In the genomic region with DNA sequence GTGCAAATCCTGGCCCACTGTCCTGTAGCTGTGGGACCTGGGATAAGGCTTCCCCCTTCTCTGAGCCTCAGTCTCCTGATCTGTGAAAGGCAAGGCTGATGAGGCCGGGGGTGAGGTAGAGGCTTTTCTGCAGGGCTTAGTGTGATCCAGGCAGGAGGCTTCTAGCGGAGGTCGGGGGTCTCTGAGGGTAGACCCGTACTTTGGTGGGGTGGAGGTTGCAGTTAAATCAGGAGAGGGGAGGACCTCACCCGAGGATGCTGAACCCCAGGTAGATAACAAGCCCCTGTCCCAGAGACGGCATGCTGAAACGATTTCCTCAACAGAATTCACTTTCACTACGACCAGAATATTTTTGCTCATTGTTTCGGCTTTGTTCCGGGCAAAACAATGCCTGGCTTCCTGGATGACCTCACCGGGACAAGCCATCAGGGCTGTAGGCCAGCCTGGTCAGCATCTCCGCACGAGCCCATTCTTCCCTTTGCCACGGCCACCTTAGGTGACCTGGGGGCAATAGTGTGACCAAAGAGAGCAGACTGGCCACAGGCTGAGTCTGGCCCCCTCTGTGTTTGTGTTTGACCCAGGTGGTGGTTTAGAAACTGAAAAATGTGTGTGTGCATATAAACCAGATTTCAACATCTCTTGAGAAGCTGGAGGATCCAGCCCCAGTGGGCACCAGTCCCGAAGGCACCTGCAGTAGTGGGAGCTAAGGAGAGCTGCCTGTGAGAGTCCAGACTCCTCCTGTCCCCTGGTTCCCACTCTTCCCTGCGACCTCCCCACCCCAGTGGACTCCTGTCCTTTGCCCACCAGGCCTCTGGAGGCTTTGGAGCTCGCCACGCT, we compare ENCODE assay signal across 9 cellular contexts. TPM values are rescaled to one million over a fixed set of nuclear protein-coding genes. Genes with fewer than 3 reads are reported as not detected.
DNase-seq lines count a peak whose midpoint lies in the region; ATAC-seq, FAIRE-seq and TF ChIP-seq lines count a peak whose summit lies in the region.
"Had no signal": no experiment of that assay in that cellular context is flagged by ENCODE, and none has a peak within 500 bp of the region (broad histone marks: within the 10 kb centered on the region; RNA-seq: fewer than 3 reads in every experiment).

No MANE protein-coding gene starts in this region.

- H3K27ac ChIP-seq in kidney (ENCODE audit: low read depth in 2 of 2, low read length in 2 of 2) (peak overlapping the region; percentile 72 to 85), stomach (peak overlapping the region; percentile 57 to 91 (median 78))

- no peak overlapping the region for H3K4me3 Mint-ChIP-seq in activated CD4-positive, alpha-beta memory T cell treated with anti-CD3 and anti-CD28 coated beads for 36 hours
- no peak overlapping the region for H3K4me3 Mint-ChIP-seq in activated CD4-positive, alpha-beta memory T cell treated with anti-CD3 and anti-CD28 coated beads, Interleukin-2, amount 10 ng/mL, durations not matched to agents 7 days and 5 days
- H3K4me3 Mint-ChIP-seq in T-helper 17 cell, result peak overlapping the region; percentile 74

- H3K27me3 Mint-ChIP-seq in activated CD4-positive, alpha-beta memory T cell treated with anti-CD3 and anti-CD28 coated beads for 36 hours, result no peaks in the 10 kb centered on the region
- H3K27me3 Mint-ChIP-seq in activated CD4-positive, alpha-beta memory T cell treated with anti-CD3 and anti-CD28 coated beads, Interleukin-2, amount 10 ng/mL, durations not matched to agents 7 days and 5 days, result no peaks in the 10 kb centered on the region
- no peaks in the 10 kb centered on the region for H3K27me3 Mint-ChIP-seq in T-helper 17 cell

- no peaks in the 10 kb centered on the region for H3K9me3 Mint-ChIP-seq in activated CD4-positive, alpha-beta memory T cell treated with anti-CD3 and anti-CD28 coated beads for 36 hours
- no peaks in the 10 kb centered on the region for H3K9me3 Mint-ChIP-seq in activated CD4-positive, alpha-beta memory T cell treated with anti-CD3 and anti-CD28 coated beads, Interleukin-2, amount 10 ng/mL, durations not matched to agents 7 days and 5 days

- DNase-seq in activated CD4-positive, alpha-beta memory T cell treated with anti-CD3 and anti-CD28 coated beads for 36 hours, result no peak
- DNase-seq in activated CD4-positive, alpha-beta memory T cell treated with anti-CD3 and anti-CD28 coated beads, Interleukin-2, amount 10 ng/mL, durations not matched to agents 7 days and 5 days, result no peak
- DNase-seq in T-helper 17 cell (no peak), kidney (no peak), stomach (peak; percentile 40), H4 (ENCODE audit: low spot score) (no peak), mesenteric fat pad (ENCODE audit: low spot score) (no peak)

- CTCF ChIA-PET in activated CD4-positive, alpha-beta memory T cell treated with anti-CD3 and anti-CD28 coated beads for 36 hours (lab: Charles Lee), result no interaction called here
- CTCF ChIA-PET in activated CD4-positive, alpha-beta memory T cell treated with anti-CD3 and anti-CD28 coated beads, Interleukin-2, amount 10 ng/mL, durations not matched to agents 7 days and 5 days (lab: Charles Lee), result interaction anchor here (2.0 to 4.5 kb wide), 3 partner anchors 10 to 33 kb away, joined by 6 to 28 read pairs (median 6); a partner anchor contains a TSS

- POLR2A ChIA-PET in activated CD4-positive, alpha-beta memory T cell treated with anti-CD3 and anti-CD28 coated beads for 36 hours (lab: Charles Lee), result interaction anchor here (1.5 to 4.5 kb wide), 2 partner anchors 27 to 32 kb away, joined by 3 to 50 read pairs; a partner anchor contains a TSS
- POLR2A ChIA-PET in activated CD4-positive, alpha-beta memory T cell treated with anti-CD3 and anti-CD28 coated beads, Interleukin-2, amount 10 ng/mL, durations not matched to agents 7 days and 5 days (lab: Charles Lee), result interaction anchor here (0.7 to 2.8 kb wide), 5 partner anchors 10 to 257 kb away, joined by 3 to 10 read pairs (median 3); a partner anchor contains a TSS

- peaks cover 56% of the 10 kb centered on the region for H3K4me1 Mint-ChIP-seq in activated CD4-positive, alpha-beta memory T cell treated with anti-CD3 and anti-CD28 coated beads for 36 hours (ENCODE audit: low read depth)
- H3K4me1 Mint-ChIP-seq in activated CD4-positive, alpha-beta memory T cell treated with anti-CD3 and anti-CD28 coated beads, Interleukin-2, amount 10 ng/mL, durations not matched to agents 7 days and 5 days, result peaks cover 61% of the 10 kb centered on the region
- H3K4me1 Mint-ChIP-seq in T-helper 17 cell, result peaks cover 55% of the 10 kb centered on the region

- H3K36me3 Mint-ChIP-seq in activated CD4-positive, alpha-beta memory T cell treated with anti-CD3 and anti-CD28 coated beads for 36 hours, result no peaks in the 10 kb centered on the region
- H3K36me3 Mint-ChIP-seq in activated CD4-positive, alpha-beta memory T cell treated with anti-CD3 and anti-CD28 coated beads, Interleukin-2, amount 10 ng/mL, durations not matched to agents 7 days and 5 days (ENCODE audit: low read depth), result peaks cover 10% of the 10 kb centered on the region
- H3K36me3 Mint-ChIP-seq in T-helper 17 cell (ENCODE audit: low read depth), result no peaks in the 10 kb centered on the region

- ATAC-seq in T-helper 17 cell, result no peak
- ATAC-seq in GM21528 (IDR thresholded peaks at IDR 0.05; ENCODE audit: low FRiP score, unreplicated experiment), result no peak

- H3K4me1 ChIP-seq in kidney (ENCODE audit: control insufficient read depth in 1 of 2, insufficient read depth in 1 of 2, low read depth in 1 of 2, low read length in 2 of 2) (peaks cover 64 to 72% of the 10 kb centered on the region in 2 donors), stomach (peaks cover 75 to 99% (median 89%) of the 10 kb centered on the region in 4 donors)

- H3K4me3 ChIP-seq in kidney (ENCODE audit: low read length in 2 of 2) (no peak overlapping the region), stomach (peak overlapping the region in 1 of 4 donors; percentile 7)

- no peak for FAIRE-seq in kidney (lab: Jason Lieb, UNC)
- FAIRE-seq: GM18507 had no signal

- WGBS in stomach, 5 donors, result 43 to 74% (median 51%) methylated on average over 17 to 18 of the region's 18 CpGs

- intact Hi-C loops in activated CD4-positive, alpha-beta memory T cell treated with anti-CD3 and anti-CD28 coated beads for 36 hours (cut with micrococcal nuclease), result loop anchor here (10.0 kb wide), 2 partner anchors 509 to 1421 kb away; a partner anchor contains a TSS
- intact Hi-C loops in kidney (cut with DNase I), result no loop called here
- intact Hi-C loops in stomach (cut with DNase I; ENCODE audit: low total_unique reads), result no loop called here

- peak overlapping the region in 1 of 2 donors; percentile 38 for H3K9ac ChIP-seq in kidney (ENCODE audit: low read length in 2 of 2)

- no peak for TF ChIP-seq CTCF in kidney (IDR thresholded peaks at IDR 0.05; ENCODE audit: borderline replicate concordance, extremely low read depth, insufficient read depth)
- no peak for TF ChIP-seq CTCF in stomach (IDR thresholded peaks at IDR 0.05)

- no peaks in the 10 kb centered on the region for H3K36me3 ChIP-seq in kidney (ENCODE audit: control insufficient read depth in 1 of 2, insufficient read depth in 2 of 2, low read length in 2 of 2)
- no peaks in the 10 kb centered on the region for H3K36me3 ChIP-seq in stomach

- no peaks in the 10 kb centered on the region for H3K27me3 ChIP-seq in stomach

- H3K27ac Mint-ChIP-seq in activated CD4-positive, alpha-beta memory T cell treated with anti-CD3 and anti-CD28 coated beads for 36 hours, result peak overlapping the region; percentile 77
- H3K27ac Mint-ChIP-seq in activated CD4-positive, alpha-beta memory T cell treated with anti-CD3 and anti-CD28 coated beads, Interleukin-2, amount 10 ng/mL, durations not matched to agents 7 days and 5 days, result no peak overlapping the region
- peak overlapping the region; percentile 100 for H3K27ac Mint-ChIP-seq in T-helper 17 cell

- no peak for TF ChIP-seq POLR2A in stomach (IDR thresholded peaks at IDR 0.05)

- H3K9me3 ChIP-seq in T-helper 17 cell (ENCODE audit: control insufficient read depth, low read length, poor library complexity, severe bottlenecking) (no peaks in the 10 kb centered on the region), kidney (ENCODE audit: control insufficient read depth in 1 of 2, low read length in 2 of 2) (no peaks in the 10 kb centered on the region), stomach (no peaks in the 10 kb centered on the region)

- TF ChIP-seq EP300 in stomach (IDR thresholded peaks at IDR 0.05), result no peak

RNA-seq across cellular contexts. Expression of a gene that starts 33.0 kb away (rescaled TPM):
- 10 to 100 TPM; 44.0 to 45.1 TPM for total RNA-seq in activated CD4-positive, alpha-beta memory T cell treated with anti-CD3 and anti-CD28 coated beads for 36 hours
- total RNA-seq in activated CD4-positive, alpha-beta memory T cell treated with anti-CD3 and anti-CD28 coated beads, Interleukin-2, amount 10 ng/mL, durations not matched to agents 7 days and 5 days, result 10 to 100 TPM; 59.0 to 61.5 TPM
- total RNA-seq in T-helper 17 cell (10 to 100 TPM; 51.8 to 68.6 TPM), kidney (64.0 TPM), stomach (10 to 100 TPM; 15.6 to 36.7 (median 28.0) TPM), mesenteric fat pad (49.3 TPM)
- polyA plus RNA-seq in kidney (ENCODE audit: insufficient read depth, low read depth, low replicate concordance) (7.1 TPM), stomach (1 to 10 TPM; 3.0 to 6.8 (median 4.9) TPM)
- 24.4 and 29.8 TPM in 2 replicates for total RNA-seq in H4 (2014; rRNA removed; shearing (Covaris generic))
